In genomic region chr4:19349416-19349815, GRCh38 we compare ENCODE assay signal across 23 cellular contexts.
DNase-seq lines count a peak whose midpoint lies in the region; ATAC-seq and TF ChIP-seq lines count a peak whose summit lies in the region.
"Had no signal": no experiment of that assay in that cellular context is flagged by ENCODE, and none has a peak within 500 bp of the region (broad histone marks: within the 10 kb centered on the region; RNA-seq: fewer than 3 reads in every experiment).

No MANE protein-coding gene starts in this region.

- DNase-seq in mammary epithelial cell: peak; percentile 36
- no peak for DNase-seq in breast epithelium (ENCODE audit: low spot score in 2 of 2)
- DNase-seq in M059J (ENCODE audit: low read depth): peak; percentile 6
- DNase-seq in epithelial cell of esophagus (ENCODE audit: low read depth): peak; percentile 46
- peak in 1 of 2 donors; percentile 53 for DNase-seq in foreskin keratinocyte
- DNase-seq in UCSD-AML1 (lab: John Stamatoyannopoulos, UW; ENCODE audit: unreplicated experiment): no peak
- DNase-seq in GM13976 (ENCODE audit: low spot score): no peak
- DNase-seq: BE2C; C1 segment of cervical spinal cord; CD4-positive, CD25-positive, alpha-beta regulatory T cell; CD8-positive, alpha-beta memory T cell; COR-L47; DMS 273 treated with DMSO at 0.1 percent for 48 hours; DMS53; DND-41; EL had no signal

- H3K4me1 ChIP-seq in mammary epithelial cell (ENCODE audit: insufficient read depth, low read length): peaks cover 2% of the 10 kb centered on the region
- no peaks in the 10 kb centered on the region for H3K4me1 ChIP-seq in breast epithelium
- no peaks in the 10 kb centered on the region for H3K4me1 ChIP-seq in foreskin keratinocyte
- H3K4me1 ChIP-seq: A549, BE2C, HAP-1 had no signal

- H3K9me3 ChIP-seq in mammary epithelial cell (replicated peaks; ENCODE audit: insufficient read depth, low read length) (no peaks in the 10 kb centered on the region), breast epithelium (no peaks in the 10 kb centered on the region)
- H3K9me3 ChIP-seq: A549, BE2C, HAP-1 had no signal

- BruUV-seq in mammary epithelial cell (replicated peaks; lab: Mats Ljungman, UMichigan): no TSS peak

- H3K9ac ChIP-seq in mammary epithelial cell (ENCODE audit: insufficient read depth, low read length): no peak overlapping the region
- H3K9ac ChIP-seq: GM23248 had no signal

- TF ChIP-seq POLR2A in breast epithelium (IDR thresholded peaks at IDR 0.05): no peak

- H3K36me3 ChIP-seq in mammary epithelial cell (ENCODE audit: insufficient read depth, low read length) (no peaks in the 10 kb centered on the region), breast epithelium (no peaks in the 10 kb centered on the region)
- H3K36me3 ChIP-seq: BE2C, HAP-1 had no signal

- in situ Hi-C loops in mammary epithelial cell (cut with MboI; ENCODE audit: low sequenced_read_pairs in 2 of 2): no loop called here
- in situ Hi-C loops in GM13976 (cut with MboI; ENCODE audit: low sequenced_read_pairs, unreplicated experiment): no loop called here

- WGBS in mammary epithelial cell (ENCODE audit: low coverage, missing lambda C conversion rate): 92% methylated on average over 1 of the region's 1 CpG

- H3K79me2 ChIP-seq in mammary epithelial cell (ENCODE audit: insufficient read depth, low read length): no peaks in the 10 kb centered on the region

- TF ChIP-seq CTCF in mammary epithelial cell (conservative IDR thresholded peaks at IDR 0.05 in 1 of 2, IDR thresholded peaks at IDR 0.05 in 1 of 2; ENCODE audit: extremely low read depth in 1 of 2, insufficient read depth in 1 of 2, low read depth in 1 of 2, low read length in 2 of 2): no peak
- no peak for TF ChIP-seq CTCF in breast epithelium (IDR thresholded peaks at IDR 0.05)
- TF ChIP-seq CTCF in epithelial cell of esophagus (IDR thresholded peaks at IDR 0.05; ENCODE audit: insufficient read depth, low read depth, low read length, missing control alignments): no peak
- TF ChIP-seq CTCF in foreskin keratinocyte (conservative IDR thresholded peaks at IDR 0.05): no peak
- no peak for TF ChIP-seq CTCF in GM13976 (IDR thresholded peaks at IDR 0.05; ENCODE audit: borderline replicate concordance, control extremely low read depth, extremely low read depth, insufficient read depth, missing control alignments)

- no peak overlapping the region for H2AFZ ChIP-seq in mammary epithelial cell (ENCODE audit: low read depth, low read length)
- H2AFZ ChIP-seq: GM23248 had no signal

- CTCF ChIA-PET in mammary epithelial cell (lab: Charles Lee; ENCODE audit: low non-redundant PET): no interaction called here

- no peaks in the 10 kb centered on the region for H4K20me1 ChIP-seq in mammary epithelial cell (ENCODE audit: insufficient read depth, low read length)

- ATAC-seq in foreskin keratinocyte: peak; percentile 61
- ATAC-seq in HG02763 (IDR thresholded peaks at IDR 0.05; ENCODE audit: unreplicated experiment): no peak
- ATAC-seq: A549, GM12878 had no signal

- H3K4me3 ChIP-seq in mammary epithelial cell (replicated peaks in 1 of 3; ENCODE audit: insufficient read depth in 1 of 3, low read depth in 2 of 3, low read length in 3 of 3): no peak overlapping the region
- no peak overlapping the region for H3K4me3 ChIP-seq in breast epithelium
- no peak overlapping the region for H3K4me3 ChIP-seq in epithelial cell of esophagus (ENCODE audit: low read length)
- H3K4me3 ChIP-seq: A549, GM12878, GM23248, HAP-1 had no signal

- no peak overlapping the region for H3K4me2 ChIP-seq in mammary epithelial cell (ENCODE audit: insufficient read depth, low read depth, low read length)
- H3K4me2 ChIP-seq: A549 had no signal

- no peak overlapping the region for H3K27ac ChIP-seq in mammary epithelial cell (ENCODE audit: insufficient read depth, low read depth, low read length)
- no peak overlapping the region for H3K27ac ChIP-seq in breast epithelium
- no peak overlapping the region for H3K27ac ChIP-seq in foreskin keratinocyte
- H3K27ac ChIP-seq: 22Rv1, A549, GM23248, HL-60 had no signal

- dilution Hi-C loops in mammary epithelial cell (cut with HindIII; ENCODE audit: low sequenced_read_pairs): no loop called here

- intact Hi-C loops in mammary epithelial cell (cut with micrococcal nuclease) (no loop called here), breast epithelium (cut with DNase I; ENCODE audit: low total_unique reads) (no loop called here)

- H3K27me3 ChIP-seq in mammary epithelial cell (ENCODE audit: insufficient read depth, low read length) (no peaks in the 10 kb centered on the region), breast epithelium (no peaks in the 10 kb centered on the region), foreskin keratinocyte (no peaks in the 10 kb centered on the region)
- H3K27me3 ChIP-seq: BE2C had no signal

Comparison
In these comparisons a context has a peak if more than half of its experiments do, and no peak if none do; other contexts are left out.
1. DNase-seq: peak in mammary epithelial cell (single experiment), M059J (single experiment) and epithelial cell of esophagus (single experiment); none in breast epithelium (0 of 2), UCSD-AML1 (single experiment) and GM13976 (single experiment).